In the genomic region with DNA sequence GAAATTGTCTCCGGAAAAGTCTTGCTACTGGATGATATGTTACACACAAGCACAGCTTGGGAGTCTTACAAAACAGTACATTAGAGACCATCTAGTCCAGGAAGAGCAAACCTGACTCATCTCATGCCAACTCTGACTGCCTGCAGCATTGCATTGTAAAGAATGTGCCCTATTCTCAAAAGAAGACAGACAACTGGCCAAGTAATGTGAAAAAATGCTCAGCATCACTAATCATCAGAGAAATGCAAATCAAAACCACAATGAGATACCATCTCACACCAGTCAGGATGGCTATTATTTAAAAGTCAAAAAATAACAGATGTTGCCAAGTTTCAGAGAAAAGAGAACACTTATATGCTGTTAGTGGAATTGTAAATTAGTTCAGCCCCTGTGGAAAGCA, we compare ENCODE assay signal across 1 cellular context.
TF ChIP-seq lines count a peak whose summit lies in the region.

No MANE protein-coding gene starts in this region.

TF ChIP-seq in IMR-90, 13 proteins besides CTCF, POLR2A, EP300 and RAD21 (continued from another document):
- TF ChIP-seq MAFK (IDR thresholded peaks at IDR 0.05; ENCODE audit: low read depth, low read length), result no peak
- TF ChIP-seq MAZ (IDR thresholded peaks at IDR 0.05; ENCODE audit: borderline replicate concordance, low read depth, low read length), result no peak
- no peak for TF ChIP-seq MXI1 (IDR thresholded peaks at IDR 0.05; ENCODE audit: borderline replicate concordance, low read depth, low read length)
